Comparison of ENCODE assay signal across 8 cellular contexts in the genomic region with DNA sequence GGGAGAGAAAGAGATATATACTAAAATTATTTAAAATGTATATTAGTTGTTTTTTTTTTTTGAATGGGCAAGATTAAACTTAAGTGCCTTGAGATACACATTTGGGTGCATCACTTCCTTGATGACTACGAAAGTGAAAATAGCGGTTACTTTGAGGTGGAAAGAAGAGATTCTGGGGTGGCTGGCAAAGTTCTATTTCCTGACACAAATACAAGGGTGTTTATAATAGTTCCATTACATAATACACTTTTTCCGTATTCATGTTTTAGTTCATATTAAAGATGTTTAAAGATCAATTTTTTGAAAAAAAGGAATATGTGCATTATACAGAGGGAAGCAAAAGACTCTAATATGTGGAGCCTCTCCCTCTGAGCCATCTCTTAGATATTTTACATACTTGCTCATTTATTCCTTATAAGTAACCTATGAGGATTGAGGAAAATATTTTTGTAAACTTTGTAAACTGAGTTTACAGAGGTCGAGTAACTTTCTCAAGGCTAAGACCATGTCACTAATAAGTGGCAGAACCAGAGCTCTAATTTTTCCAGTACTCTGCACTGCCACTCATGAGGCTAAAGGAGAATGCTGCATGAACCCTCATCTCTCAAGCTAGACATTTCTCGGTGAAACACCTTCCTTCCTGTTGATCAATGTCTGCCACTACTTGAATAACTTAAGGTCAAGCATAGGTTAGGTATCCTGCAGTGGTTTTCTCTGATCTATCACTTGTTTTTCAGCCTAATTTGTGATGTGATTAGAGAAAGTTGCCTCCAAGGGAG. TPM values are rescaled to one million over a fixed set of nuclear protein-coding genes. Genes with fewer than 3 reads are reported as not detected.
DNase-seq lines count a peak whose midpoint lies in the region; ATAC-seq, FAIRE-seq and TF ChIP-seq lines count a peak whose summit lies in the region.

No MANE protein-coding gene starts in this region.

- FAIRE-seq in small intestine (lab: Jason Lieb, UNC) (no peak), H54 (lab: Jason Lieb, UNC) (no peak)

- H3K27me3 ChIP-seq in OCI-LY1 (ENCODE audit: insufficient read depth, low read length), result no peaks in the 10 kb centered on the region
- no peaks in the 10 kb centered on the region for H3K27me3 ChIP-seq in small intestine (ENCODE audit: control insufficient read depth in 2 of 2, insufficient read depth in 2 of 2, low read length in 2 of 2)

- TF ChIP-seq POLR2A in H54 (IDR thresholded peaks at IDR 0.05; ENCODE audit: low read depth, low read length), result no peak

- peaks cover 47% of the 10 kb centered on the region for H3K4me1 ChIP-seq in OCI-LY1 (ENCODE audit: insufficient read depth, low read length, severe bottlenecking)
- peaks cover 0 to 3% of the 10 kb centered on the region in 2 donors for H3K4me1 ChIP-seq in small intestine (ENCODE audit: control insufficient read depth in 2 of 2, insufficient read depth in 1 of 2, low read depth in 1 of 2, low read length in 1 of 2)

- ATAC-seq in HG02623 (IDR thresholded peaks at IDR 0.05; ENCODE audit: unreplicated experiment), result peak; percentile 91

- no peaks in the 10 kb centered on the region for H3F3A ChIP-seq in OCI-LY1 (ENCODE audit: insufficient read depth, low read length)

- H3K36me3 ChIP-seq in OCI-LY1 (ENCODE audit: insufficient read depth, low read length), result no peaks in the 10 kb centered on the region
- no peaks in the 10 kb centered on the region for H3K36me3 ChIP-seq in small intestine (ENCODE audit: control insufficient read depth in 2 of 2, insufficient read depth in 2 of 2, low read length in 2 of 2)

- H3K27ac ChIP-seq in OCI-LY1 (ENCODE audit: low read depth, low read length, poor library complexity, severe bottlenecking) (peak overlapping the region; percentile 80), small intestine (ENCODE audit: low read depth in 1 of 2, low read length in 1 of 2) (peak overlapping the region; percentile 63 to 80)

- H2AFZ ChIP-seq in OCI-LY1 (ENCODE audit: low read length), result 0 out of 2 replicates have a peak overlapping the region, but pooled peaks have one; percentile 25

- H4K20me1 ChIP-seq in OCI-LY1 (ENCODE audit: insufficient read depth, low read length), result no peaks in the 10 kb centered on the region

- H3K4me2 ChIP-seq in OCI-LY1 (ENCODE audit: low read length), result peak overlapping the region; percentile 55

- 0 out of 2 replicates have a peak, but pooled peaks cover 3% of the 10 kb centered on the region for H3K9me3 ChIP-seq in OCI-LY1 (ENCODE audit: low read length)
- no peaks in the 10 kb centered on the region for H3K9me3 ChIP-seq in small intestine (ENCODE audit: control insufficient read depth, low read depth)

- DNase-seq in activated CD4-positive, alpha-beta T cell treated with anti-CD3 and anti-CD28 coated beads for 4 hours, result peak; percentile 39 to 46
- no peak for DNase-seq in activated CD4-positive, alpha-beta T cell treated with anti-CD3 and anti-CD28 coated beads, Interleukin-2, amount 50 U/mL, for 48 hours
- DNase-seq in small intestine (peak; percentile 62), DMS 273 treated with DMSO at 0.1 percent for 48 hours (lab: John Stamatoyannopoulos, UW) (no peak), H54 (ENCODE audit: insufficient read length, low spot score) (no peak), hepatic stellate cell (ENCODE audit: low spot score) (no peak)

- TF ChIP-seq CTCF in OCI-LY1 (IDR thresholded peaks at IDR 0.05; ENCODE audit: low read length), result no peak

- H3K9me2 ChIP-seq in OCI-LY1 (ENCODE audit: low read depth, low read length), result no peaks in the 10 kb centered on the region

- H3K9ac ChIP-seq in OCI-LY1 (ENCODE audit: low read length), result peak overlapping the region; percentile 26; the same call in 1 of the 2 replicates

- H3K79me2 ChIP-seq in OCI-LY1 (ENCODE audit: insufficient read depth, low read length), result no peaks in the 10 kb centered on the region

- WGBS in small intestine, 3 donors, result 48 to 80% (median 66%) methylated on average over 5 of the region's 5 CpGs

- no peak overlapping the region for H3K4me3 ChIP-seq in OCI-LY1 (ENCODE audit: low read depth, low read length, poor library complexity, severe bottlenecking)
- no peak overlapping the region for H3K4me3 ChIP-seq in small intestine (ENCODE audit: low read depth in 1 of 2, low read length in 2 of 2)

RNA-seq across cellular contexts. Expression of a gene that starts 58.7 kb away (rescaled TPM):
- polyA plus RNA-seq in small intestine, result 1 to 10 TPM in 1 of 3 donors, under 1 TPM in 1, not detected in 1; 0.45 to 2.1 TPM

RNA-seq across cellular contexts. Expression of a gene that starts 60.0 kb away (rescaled TPM):
- polyA plus RNA-seq in small intestine, result 10 to 100 TPM in 1 of 3 donors, 1 to 10 TPM in 2; 6.7 to 34.1 (median 7.8) TPM

Comparison
In these comparisons a context has a peak if more than half of its experiments do, and no peak if none do; other contexts are left out.
1. DNase-seq: peak in activated CD4-positive, alpha-beta T cell treated with anti-CD3 and anti-CD28 coated beads for 4 hours (2 of 2) and small intestine (single experiment); none in activated CD4-positive, alpha-beta T cell treated with anti-CD3 and anti-CD28 coated beads, Interleukin-2, amount 50 U/mL, for 48 hours (0 of 2), DMS 273 treated with DMSO at 0.1 percent for 48 hours (single experiment), H54 (single experiment) and hepatic stellate cell (single experiment).